In genomic region chr1:205932776-205933175, GRCh38 we compare ENCODE assay signal across 29 cellular contexts. TPM values are rescaled to one million over a fixed set of nuclear protein-coding genes. Genes with fewer than 3 reads are reported as not detected.
"Had no signal": no experiment of that assay in that cellular context is flagged by ENCODE, and none has a peak within 500 bp of the region (broad histone marks: within the 10 kb centered on the region; RNA-seq: fewer than 3 reads in every experiment).

No MANE protein-coding gene starts in this region.

- H3K36me3 Mint-ChIP-seq: activated naive CD4-positive, alpha-beta T cell treated with anti-CD3 and anti-CD28 coated beads, Interleukin-2, amount 50 U/mL, for 24 hours had no signal

- H3K4me3 Mint-ChIP-seq: activated CD4-positive, alpha-beta T cell treated with anti-CD3 and anti-CD28 coated beads, Interleukin-2, amount 10 ng/mL, durations not matched to agents 24 days and 14 days; activated naive CD4-positive, alpha-beta T cell treated with anti-CD3 and anti-CD28 coated beads, Interleukin-2, amount 50 U/mL, for 24 hours; stimulated activated naive CD8-positive, alpha-beta T cell treated with anti-CD3 and anti-CD28 coated beads, Interleukin-15, Interleukin-2, amounts not matched to agents 100 ng/mL and 50 ng/mL, for 24 hours had no signal

- ATAC-seq: left lobe of liver, right cardiac atrium had no signal

- H3K27me3 ChIP-seq: ascending aorta, breast epithelium had no signal

- H3K36me3 ChIP-seq: ascending aorta, breast epithelium, prostate gland, suprapubic skin had no signal

- DNase-seq: activated CD4-positive, alpha-beta T cell treated with anti-CD3 and anti-CD28 coated beads, Interleukin-2, amount 10 ng/mL, durations not matched to agents 24 days and 14 days; activated CD4-positive, CD25-positive, alpha-beta regulatory T cell; activated CD8-positive, alpha-beta memory T cell treated with anti-CD3 and anti-CD28 coated beads for 24 hours; activated CD8-positive, alpha-beta memory T cell treated with anti-CD3 and anti-CD28 coated beads, Interleukin-2, amount 50 U/mL, for 48 hours; activated effector memory CD4-positive, alpha-beta T cell treated with anti-CD3 and anti-CD28 coated beads, Interleukin-2, amount 50 U/mL, for 16 hours; activated T-cell treated with anti-CD3 and anti-CD28 coated beads, Interleukin-2, amount 50 U/mL, for 48 hours; cerebellar nuclear complex; foreskin keratinocyte; glutamatergic neuron; hypothalamus; islet precursor cell; right cardiac atrium; stimulated activated CD4-positive, alpha-beta T cell treated with anti-CD3 and anti-CD28 coated beads, Interleukin-2, amount 100 ng/mL, for 24 hours; T1000; trophoblast cell had no signal

- H3K27ac ChIP-seq: ascending aorta, foreskin keratinocyte, prostate gland, suprapubic skin had no signal

- H3K27ac Mint-ChIP-seq: activated CD4-positive, alpha-beta T cell treated with anti-CD3 and anti-CD28 coated beads, Interleukin-2, amount 10 ng/mL, durations not matched to agents 24 days and 14 days; activated naive CD4-positive, alpha-beta T cell treated with anti-CD3 and anti-CD28 coated beads, Interleukin-2, amount 50 U/mL, for 24 hours; stimulated activated naive CD8-positive, alpha-beta T cell treated with anti-CD3 and anti-CD28 coated beads, Interleukin-15, Interleukin-2, amounts not matched to agents 100 ng/mL and 50 ng/mL, for 24 hours had no signal

- H3K9me3 Mint-ChIP-seq: activated CD4-positive, alpha-beta T cell treated with anti-CD3 and anti-CD28 coated beads, Interleukin-2, amount 10 ng/mL, durations not matched to agents 24 days and 14 days; activated naive CD4-positive, alpha-beta T cell treated with anti-CD3 and anti-CD28 coated beads, Interleukin-2, amount 50 U/mL, for 24 hours; stimulated activated naive CD8-positive, alpha-beta T cell treated with anti-CD3 and anti-CD28 coated beads, Interleukin-15, Interleukin-2, amounts not matched to agents 100 ng/mL and 50 ng/mL, for 24 hours had no signal

- H3K9me3 ChIP-seq: ascending aorta, breast epithelium, prostate gland, suprapubic skin had no signal

- H3K4me1 ChIP-seq: prostate gland had no signal

- H3K4me1 Mint-ChIP-seq: activated CD4-positive, alpha-beta T cell treated with anti-CD3 and anti-CD28 coated beads, Interleukin-2, amount 10 ng/mL, durations not matched to agents 24 days and 14 days; activated naive CD4-positive, alpha-beta T cell treated with anti-CD3 and anti-CD28 coated beads, Interleukin-2, amount 50 U/mL, for 24 hours had no signal

- H3K4me3 ChIP-seq: ascending aorta, breast epithelium, prostate gland, suprapubic skin had no signal

RNA-seq across cellular contexts. Expression of gene SLC26A9, which starts 10.5 kb away (rescaled TPM):
- total RNA-seq: activated CD4-positive, alpha-beta T cell treated with anti-CD3 and anti-CD28 coated beads, Interleukin-2, amount 10 ng/mL, durations not matched to agents 24 days and 14 days; ascending aorta; breast epithelium; epithelial cell of proximal tubule; fibroblast of lung; foreskin keratinocyte; lung microvascular endothelial cell; myocyte; skeletal muscle tissue; T-helper 1 cell treated with Interleukin-12 subunit alpha and Interleukin-12 subunit beta and Interleukin-4 antibody, amounts not matched to agents 30 ng/mL and 1 ng/mL, for 36 hours had no signal
- polyA plus RNA-seq: fibroblast of lung, foreskin keratinocyte, neural cell had no signal
